In genomic region chr20:31542963-31543362, GRCh38 we compare ENCODE assay signal across 17 cellular contexts. TPM values are rescaled to one million over a fixed set of nuclear protein-coding genes. Genes with fewer than 3 reads are reported as not detected.
A peak's percentile ranks its signal among the peaks of the same experiment; 100 is the strongest.
DNase-seq lines count a peak whose midpoint lies in the region; TF ChIP-seq lines count a peak whose summit lies in the region.
"Had no signal": no experiment of that assay in that cellular context is flagged by ENCODE, and none has a peak within 500 bp of the region (broad histone marks: within the 10 kb centered on the region; RNA-seq: fewer than 3 reads in every experiment).

No MANE protein-coding gene starts in this region.

- 92% methylated on average over 8 of the region's 8 CpGs for WGBS in smooth muscle cell (ENCODE audit: low lambda C conversion rate)

- H3K4me1 ChIP-seq in smooth muscle cell (ENCODE audit: low read depth): peaks cover 6% of the 10 kb centered on the region
- H3K4me1 ChIP-seq: Caco-2, uterus had no signal

- no peak overlapping the region for H3K4me3 ChIP-seq in smooth muscle cell
- H3K4me3 ChIP-seq: left ventricle myocardium inferior, uterus had no signal

- no peaks in the 10 kb centered on the region for H3K27me3 Mint-ChIP-seq in activated naive CD4-positive, alpha-beta T cell treated with anti-CD3 and anti-CD28 coated beads for 36 hours (ENCODE audit: low read depth)
- H3K27me3 Mint-ChIP-seq: brain had no signal

- no peaks in the 10 kb centered on the region for H3K9me3 Mint-ChIP-seq in activated naive CD4-positive, alpha-beta T cell treated with anti-CD3 and anti-CD28 coated beads for 36 hours

- DNase-seq in activated naive CD4-positive, alpha-beta T cell treated with anti-CD3 and anti-CD28 coated beads for 36 hours: no peak
- no peak for DNase-seq in activated naive CD4-positive, alpha-beta T cell (lab: John Stamatoyannopoulos, UW)
- DNase-seq in RWPE1 (ENCODE audit: low spot score) (no peak), epithelial cell of prostate (ENCODE audit: low read depth, low spot score) (no peak), smooth muscle cell (lab: John Stamatoyannopoulos, UW; ENCODE audit: unreplicated experiment) (no peak), iPS-NIHi11 (ENCODE audit: low spot score) (no peak), occipital lobe (lab: John Stamatoyannopoulos, UW) (no peak), DMS 273 treated with DMSO at 0.1 percent for 48 hours (lab: John Stamatoyannopoulos, UW) (no peak)
- DNase-seq: activated gamma-delta T cell treated with Interleukin-2 at 50 U/mL for 16 hours; Caco-2; left ventricle myocardium inferior; NCI-H187 treated with DMSO at 0.1 percent for 48 hours; NK-92 treated with Interleukin-12 subunit alpha and Interleukin-12 subunit beta, amount 100 ng/mL, for 24 hours; stimulated activated CD4-positive, alpha-beta T cell treated with anti-CD3 and anti-CD28 coated beads, Interleukin-2, amount 100 ng/mL, for 24 hours; uterus had no signal

- H3F3A ChIP-seq in smooth muscle cell (ENCODE audit: low read depth): peaks cover 60% of the 10 kb centered on the region

- H3K4me2 ChIP-seq in smooth muscle cell: no peak overlapping the region

- CTCF ChIA-PET in activated naive CD4-positive, alpha-beta T cell treated with anti-CD3 and anti-CD28 coated beads for 36 hours (lab: Charles Lee): interaction anchor here (1.2 to 1.8 kb wide), 3 partner anchors 18 to 70 kb away, joined by 4 to 6 read pairs (median 4); no protein-coding TSS in a partner anchor
- CTCF ChIA-PET in RWPE1 (lab: Yijun Ruan, JAX): interaction anchor here (0.6 to 2.4 kb wide), 4 partner anchors 14 to 70 kb away, joined by 3 to 14 read pairs (median 4); no protein-coding TSS in a partner anchor

- H3K27me3 ChIP-seq in smooth muscle cell (ENCODE audit: low read depth): no peaks in the 10 kb centered on the region
- H3K27me3 ChIP-seq: uterus had no signal

- intact Hi-C loops in activated naive CD4-positive, alpha-beta T cell treated with anti-CD3 and anti-CD28 coated beads for 36 hours (cut with micrococcal nuclease): no loop called here

- H3K27ac ChIP-seq in RWPE1 (peak overlapping the region; percentile 55; the same call in 1 of the 2 replicates), epithelial cell of prostate (peak overlapping the region; percentile 89), smooth muscle cell (ENCODE audit: low read depth) (peak overlapping the region; percentile 99)
- H3K27ac ChIP-seq: left ventricle myocardium inferior, parathyroid adenoma had no signal

- TF ChIP-seq CTCF in RWPE1 (conservative IDR thresholded peaks at IDR 0.05; ENCODE audit: low read depth) (no peak), smooth muscle cell (IDR thresholded peaks at IDR 0.05; ENCODE audit: borderline replicate concordance, insufficient read depth, poor library complexity, severe bottlenecking) (no peak)

- H3K4me1 Mint-ChIP-seq in activated naive CD4-positive, alpha-beta T cell treated with anti-CD3 and anti-CD28 coated beads for 36 hours (ENCODE audit: low read depth): peaks cover 12% of the 10 kb centered on the region

- POLR2A ChIA-PET in RWPE1 (lab: Yijun Ruan, JAX; ENCODE audit: low non-redundant PET): no interaction called here

- peak overlapping the region; percentile 4 for H3K27ac Mint-ChIP-seq in activated naive CD4-positive, alpha-beta T cell treated with anti-CD3 and anti-CD28 coated beads for 36 hours

- H4K20me1 ChIP-seq in smooth muscle cell (ENCODE audit: low read depth): peaks cover 35% of the 10 kb centered on the region

- H3K36me3 ChIP-seq in smooth muscle cell (ENCODE audit: low read depth): peaks cover 14% of the 10 kb centered on the region
- H3K36me3 ChIP-seq: uterus had no signal

- H3K9ac ChIP-seq in smooth muscle cell (ENCODE audit: low read depth): no peak overlapping the region
- H3K9ac ChIP-seq: parathyroid adenoma had no signal

- H3K4me3 Mint-ChIP-seq in activated naive CD4-positive, alpha-beta T cell treated with anti-CD3 and anti-CD28 coated beads for 36 hours: no peak overlapping the region
- H3K4me3 Mint-ChIP-seq: brain had no signal

- H3K9me3 ChIP-seq in smooth muscle cell (replicated peaks; ENCODE audit: low read depth): no peaks in the 10 kb centered on the region
- H3K9me3 ChIP-seq: Caco-2, left ventricle myocardium inferior, uterus had no signal

- H3K36me3 Mint-ChIP-seq in activated naive CD4-positive, alpha-beta T cell treated with anti-CD3 and anti-CD28 coated beads for 36 hours (ENCODE audit: low read depth): peaks cover 35% of the 10 kb centered on the region

- H2AFZ ChIP-seq in smooth muscle cell (ENCODE audit: low read depth): no peak overlapping the region
- H2AFZ ChIP-seq: parathyroid adenoma had no signal

- H3K79me2 ChIP-seq in smooth muscle cell (ENCODE audit: low read depth): peaks cover 18% of the 10 kb centered on the region

RNA-seq across cellular contexts. Expression of gene HM13, which starts 28.7 kb away (rescaled TPM):
- total RNA-seq in activated naive CD4-positive, alpha-beta T cell treated with anti-CD3 and anti-CD28 coated beads for 36 hours: 10 to 100 TPM; 67.3 to 69.4 TPM
- total RNA-seq in smooth muscle cell (165 and 210 TPM in 2 replicates), occipital lobe (27.8 TPM)
- polyA plus RNA-seq in smooth muscle cell: 336 and 397 TPM in 2 replicates
